In the genomic region with DNA sequence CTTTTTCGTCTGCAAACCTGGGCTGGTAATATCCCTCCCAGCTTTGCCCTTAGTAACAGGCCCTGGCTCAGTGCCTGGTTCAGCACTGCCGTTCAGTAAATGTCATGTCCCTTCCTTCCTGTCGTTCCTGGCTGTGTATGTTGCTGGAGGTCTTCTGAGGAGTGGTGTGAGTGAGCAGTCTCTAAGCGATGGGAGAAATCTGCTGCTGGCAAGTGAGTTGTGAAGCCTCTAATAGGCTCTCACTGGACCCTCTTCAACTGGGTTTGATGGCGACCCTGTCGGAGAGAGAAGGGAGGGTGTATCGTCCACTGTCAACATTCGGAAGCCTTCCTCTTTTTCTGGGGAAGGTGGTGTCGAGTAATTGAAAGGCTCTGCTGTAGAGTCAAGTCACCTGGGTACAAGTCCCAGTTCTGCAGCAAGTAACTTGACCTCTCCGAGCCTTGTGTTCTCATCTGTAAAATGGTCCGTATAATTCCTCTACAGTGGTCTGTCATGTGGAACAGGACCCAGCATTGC, we compare ENCODE assay signal across 8 cellular contexts.
DNase-seq lines count a peak whose midpoint lies in the region; ATAC-seq and TF ChIP-seq lines count a peak whose summit lies in the region.

No MANE protein-coding gene starts in this region.

- H3K4me2 ChIP-seq in neuronal stem cell (ENCODE audit: insufficient read depth, low read length, poor library complexity, severe bottlenecking): peak overlapping the region; percentile 78

- no peak overlapping the region for H2AK5ac ChIP-seq in neuronal stem cell (ENCODE audit: low read depth, low read length)

- peak overlapping the region; percentile 94 for H3K9ac ChIP-seq in HUES64 (ENCODE audit: low read depth, low read length)
- peak overlapping the region; percentile 55 for H3K9ac ChIP-seq in neuronal stem cell (ENCODE audit: low read depth, low read length, poor library complexity)

- no peak overlapping the region for H2BK15ac ChIP-seq in neuronal stem cell (ENCODE audit: low read length)

- peaks cover 2% of the 10 kb centered on the region for H3K79me1 ChIP-seq in neuronal stem cell (ENCODE audit: low read depth, low read length)

- no peak overlapping the region for H3K23ac ChIP-seq in neuronal stem cell (ENCODE audit: low read depth, low read length, poor library complexity)

- H3K27me3 ChIP-seq in HUES64 (ENCODE audit: insufficient read depth, low read length) (no peaks in the 10 kb centered on the region), neuronal stem cell (ENCODE audit: control insufficient read depth in 3 of 3, insufficient read depth in 3 of 3, low read depth in 1 of 3, low read length in 3 of 3) (no peaks in the 10 kb centered on the region)

- H2AFZ ChIP-seq in neuronal stem cell (ENCODE audit: low read length): peak overlapping the region; percentile 98

- TF ChIP-seq CTCF in fibroblast of villous mesenchyme (IDR thresholded peaks at IDR 0.05; ENCODE audit: insufficient read depth, low read depth, low read length): no peak

- H4K91ac ChIP-seq in neuronal stem cell (ENCODE audit: low read depth, low read length, poor library complexity): no peak overlapping the region

- peak overlapping the region; percentile 95 for H3K27ac ChIP-seq in HUES64 (ENCODE audit: low read depth, low read length)
- H3K27ac ChIP-seq in neuronal stem cell (replicated peaks; ENCODE audit: low read length): peak overlapping the region; percentile 95

- H3K36me3 ChIP-seq in HUES64 (ENCODE audit: insufficient read depth, low read length) (no peaks in the 10 kb centered on the region), neuronal stem cell (replicated peaks in 1 of 2; ENCODE audit: control insufficient read depth in 2 of 2, insufficient read depth in 2 of 2, low read length in 2 of 2) (peaks cover 4 to 6% of the 10 kb centered on the region in 2 donors)

- H3K9me3 ChIP-seq in HUES64 (ENCODE audit: insufficient read depth, low read depth, low read length) (no peaks in the 10 kb centered on the region), neuronal stem cell (replicated peaks in 1 of 2; ENCODE audit: control insufficient read depth in 2 of 2, insufficient read depth in 1 of 2, low read depth in 1 of 2, low read length in 2 of 2) (no peaks in the 10 kb centered on the region)

- WGBS in HUES64: 80% methylated on average over 11 of the region's 11 CpGs
- WGBS in neuronal stem cell (ENCODE audit: extremely low coverage in 2 of 2, insufficient read length in 2 of 2, insufficient replicate concordance in 1 of 2), 2 donors: no CpG with 5 or more reads among the region's 11 CpGs

- no peak overlapping the region for H3K18ac ChIP-seq in neuronal stem cell (ENCODE audit: low read length)

- DNase-seq in NCI-H2196 (lab: John Stamatoyannopoulos, UW; ENCODE audit: unreplicated experiment): peak; percentile 10
- no peak for DNase-seq in NCI-H2196 treated with DMSO at 0.1 percent for 48 hours (lab: John Stamatoyannopoulos, UW; ENCODE audit: unreplicated experiment)
- DNase-seq in activated CD8-positive, alpha-beta memory T cell treated with anti-CD3 and anti-CD28 coated beads, Interleukin-2, amount 50 U/mL, for 48 hours: peak; percentile 52
- peak; percentile 7 for DNase-seq in fibroblast of villous mesenchyme (ENCODE audit: low read depth)
- DNase-seq in neuronal stem cell (ENCODE audit: low spot score): no peak
- no peak for DNase-seq in NCI-H1436 (lab: John Stamatoyannopoulos, UW)

- no peak for ATAC-seq in GM18519 (IDR thresholded peaks at IDR 0.05; ENCODE audit: low FRiP score, unreplicated experiment)

- H3K4me1 ChIP-seq in HUES64 (ENCODE audit: insufficient read depth, low read length) (peaks cover 13% of the 10 kb centered on the region; the same call in 1 of the 2 replicates), neuronal stem cell (ENCODE audit: control insufficient read depth in 2 of 2, insufficient read depth in 1 of 2, low read depth in 1 of 2, low read length in 2 of 2) (peaks cover 6 to 7% of the 10 kb centered on the region in 2 donors)

- no peak overlapping the region for H4K8ac ChIP-seq in neuronal stem cell (ENCODE audit: low read depth, low read length)

- no peak overlapping the region for H3K4ac ChIP-seq in neuronal stem cell (ENCODE audit: low read length)

- H3K14ac ChIP-seq in neuronal stem cell (ENCODE audit: low read length): no peak overlapping the region

- H2BK120ac ChIP-seq in neuronal stem cell (ENCODE audit: low read depth, low read length): no peak overlapping the region

- H2BK12ac ChIP-seq in neuronal stem cell (ENCODE audit: low read length): no peak overlapping the region

- no peak overlapping the region for H2BK5ac ChIP-seq in neuronal stem cell (ENCODE audit: low read length)

- peak overlapping the region; percentile 86 for H3K4me3 ChIP-seq in HUES64 (ENCODE audit: low read length)
- H3K4me3 ChIP-seq in fibroblast of villous mesenchyme (ENCODE audit: low read depth, low read length): peak overlapping the region; percentile 76
- H3K4me3 ChIP-seq in neuronal stem cell (ENCODE audit: low read length in 2 of 2): peak overlapping the region; percentile 81 to 95

Comparison
In these comparisons a context has a peak if more than half of its experiments do, and no peak if none do; other contexts are left out.
1. DNase-seq: peak in NCI-H2196 (single experiment), activated CD8-positive, alpha-beta memory T cell treated with anti-CD3 and anti-CD28 coated beads, Interleukin-2, amount 50 U/mL, for 48 hours (single experiment) and fibroblast of villous mesenchyme (single experiment); none in NCI-H2196 treated with DMSO at 0.1 percent for 48 hours (single experiment), neuronal stem cell (single experiment) and NCI-H1436 (single experiment).
2. Peak in every context shown above with its lines, with median percentiles within 50 percentile points of each other: H3K4me3 ChIP-seq.